ENCODE assay signal across 1 cellular context in genomic region chr16:81511371-81511770, GRCh38.
TF ChIP-seq lines count a peak whose summit lies in the region.

No MANE protein-coding gene starts in this region.

TF ChIP-seq in HepG2, 621 proteins besides CTCF, POLR2A, EP300 and RAD21 (continued from another document and continues in another):
- TF ChIP-seq NFAT5 (CRISPR knock-in tag; IDR thresholded peaks at IDR 0.05) (no peak), STAG1 (CRISPR knock-in tag; IDR thresholded peaks at IDR 0.05) (peak; percentile 21; the same call in 1 of the 2 replicates), ZFP41 (CRISPR knock-in tag; IDR thresholded peaks at IDR 0.05; ENCODE audit: borderline replicate concordance) (no peak), SETDB1 (CRISPR knock-in tag; IDR thresholded peaks at IDR 0.05; ENCODE audit: borderline replicate concordance) (peak; percentile 47; the same call in 1 of the 2 replicates), SIX4 (CRISPR knock-in tag; IDR thresholded peaks at IDR 0.05) (peak; percentile 87), PAXIP1 (CRISPR knock-in tag; conservative IDR thresholded peaks at IDR 0.05) (peak; percentile 30; the same call in 1 of the 2 replicates), GTF3A (CRISPR knock-in tag; conservative IDR thresholded peaks at IDR 0.05) (0 out of 2 replicates have a peak, but pooled peaks have one; percentile 37), ZNF878 (CRISPR knock-in tag; IDR thresholded peaks at IDR 0.05) (0 out of 2 replicates have a peak, but pooled peaks have one; percentile 34), NCOA1 (CRISPR knock-in tag; IDR thresholded peaks at IDR 0.05) (no peak), MED1 (CRISPR knock-in tag; IDR thresholded peaks at IDR 0.05) (peak; percentile 88), ZNF331 (CRISPR knock-in tag; IDR thresholded peaks at IDR 0.05) (peak; percentile 62; the same call in 1 of the 2 replicates), MAFK (conservative IDR thresholded peaks at IDR 0.05 in 1 of 2, IDR thresholded peaks at IDR 0.05 in 1 of 2; ENCODE audit: low read length in 2 of 2) (peak; percentile 32 to 41; a peak in 1 of 4 replicates), ZNF564 (CRISPR knock-in tag; IDR thresholded peaks at IDR 0.05) (no peak), ZKSCAN8 (CRISPR knock-in tag; IDR thresholded peaks at IDR 0.05; ENCODE audit: borderline replicate concordance) (peak; percentile 56; the same call in 1 of the 2 replicates), ZEB1 (IDR thresholded peaks at IDR 0.05; ENCODE audit: insufficient replicate concordance, low read depth) (no peak), ZNF687 (CRISPR knock-in tag; IDR thresholded peaks at IDR 0.05) (peak; percentile 19; the same call in 1 of the 2 replicates), MIXL1 (CRISPR knock-in tag; IDR thresholded peaks at IDR 0.05) (peak; percentile 45; the same call in 1 of the 2 replicates), ATF4 (CRISPR knock-in tag; IDR thresholded peaks at IDR 0.05) (peak in 1 of 2 experiments; percentile 50; a peak in 2 of 4 replicates), NR2F2 (IDR thresholded peaks at IDR 0.05; ENCODE audit: borderline replicate concordance, low read depth) (no peak), TBL1XR1 (IDR thresholded peaks at IDR 0.05; ENCODE audit: borderline replicate concordance, low read length, partially characterized antibody) (peak; percentile 37), ISL2 (CRISPR knock-in tag; IDR thresholded peaks at IDR 0.05) (no peak), MAFF (IDR thresholded peaks at IDR 0.05; ENCODE audit: low read depth, low read length) (peak; percentile 70), ZNF691 (CRISPR knock-in tag; IDR thresholded peaks at IDR 0.05; ENCODE audit: borderline replicate concordance, low read depth) (peak; percentile 45; the same call in 1 of the 2 replicates), HMGA1 (CRISPR knock-in tag; conservative IDR thresholded peaks at IDR 0.05) (no peak), ELF1 (CRISPR knock-in tag; IDR thresholded peaks at IDR 0.05) (peak; percentile 14; the same call in 1 of the 2 replicates), ESRRA (CRISPR knock-in tag; IDR thresholded peaks at IDR 0.05; ENCODE audit: low read depth) (no peak), TFE3 (CRISPR knock-in tag; IDR thresholded peaks at IDR 0.05) (peak; percentile 54; the same call in 1 of the 2 replicates), GATAD2A (CRISPR knock-in tag; IDR thresholded peaks at IDR 0.05) (peak; percentile 58; the same call in 1 of the 2 replicates), CREM (IDR thresholded peaks at IDR 0.05) (no peak), CREM (CRISPR knock-in tag; IDR thresholded peaks at IDR 0.05) (no peak), ZNF12 (CRISPR knock-in tag; IDR thresholded peaks at IDR 0.05) (peak; percentile 49), SMARCC2 (IDR thresholded peaks at IDR 0.05) (no peak), NFIB (CRISPR knock-in tag; IDR thresholded peaks at IDR 0.05; ENCODE audit: borderline replicate concordance) (no peak), RBM22 (optimal IDR thresholded peaks at IDR 0.05; ENCODE audit: low read length) (peak; percentile 54), CCDC6 (CRISPR knock-in tag; IDR thresholded peaks at IDR 0.05) (no peak), ZFX (CRISPR knock-in tag; IDR thresholded peaks at IDR 0.05; ENCODE audit: low read depth) (peak; percentile 28; the same call in 1 of the 2 replicates), ATF7 (IDR thresholded peaks at IDR 0.05) (peak; percentile 14; the same call in 1 of the 2 replicates), ATF7 (CRISPR knock-in tag; IDR thresholded peaks at IDR 0.05) (no peak), ZNF614 (CRISPR knock-in tag; IDR thresholded peaks at IDR 0.05; ENCODE audit: borderline replicate concordance) (peak; percentile 72; the same call in 1 of the 2 replicates), ZBTB3 (CRISPR knock-in tag; IDR thresholded peaks at IDR 0.05; ENCODE audit: borderline replicate concordance, low read depth) (0 out of 2 replicates have a peak, but pooled peaks have one; percentile 34), SRF (IDR thresholded peaks at IDR 0.05; ENCODE audit: low read depth, low read length) (no peak), ZNF280D (CRISPR knock-in tag; IDR thresholded peaks at IDR 0.05) (peak; percentile 92; the same call in 1 of the 2 replicates), RARA (CRISPR knock-in tag; IDR thresholded peaks at IDR 0.05) (peak; percentile 70), GABPB1 (CRISPR knock-in tag; IDR thresholded peaks at IDR 0.05) (0 out of 2 replicates have a peak, but pooled peaks have one; percentile 12), ZNF792 (CRISPR knock-in tag; IDR thresholded peaks at IDR 0.05) (peak; percentile 20; the same call in 1 of the 2 replicates), SAP130 (CRISPR knock-in tag; IDR thresholded peaks at IDR 0.05; ENCODE audit: low read depth) (peak; percentile 89)
